8 cellular contexts compared by ENCODE assay signal in genomic region chr5:139711067-139711851, GRCh38.
DNase-seq lines count a peak whose midpoint lies in the region; ATAC-seq lines count a peak whose summit lies in the region.

No MANE protein-coding gene starts in this region.

- H3K4me3 ChIP-seq in trophoblast cell (ENCODE audit: low read depth, low read length): peak overlapping the region; percentile 54

- H2BK120ac ChIP-seq in trophoblast cell (ENCODE audit: insufficient read depth, low read length, poor library complexity): peak overlapping the region; percentile 91

- H3K79me1 ChIP-seq in trophoblast cell (ENCODE audit: low read length): peaks cover 49% of the 10 kb centered on the region

- no peak overlapping the region for H3K23ac ChIP-seq in trophoblast cell (ENCODE audit: low read length)

- H2BK5ac ChIP-seq in trophoblast cell (ENCODE audit: low read depth, low read length, poor library complexity): peak overlapping the region; percentile 87

- H4K91ac ChIP-seq in trophoblast cell (ENCODE audit: low read depth, low read length): peak overlapping the region; percentile 97

- H3K79me2 ChIP-seq in trophoblast cell (ENCODE audit: control insufficient read depth, insufficient read depth, low read length, poor library complexity): peaks cover 10% of the 10 kb centered on the region

- WGBS in trophoblast cell (ENCODE audit: extremely low coverage, insufficient coverage, insufficient read length): no CpG with 5 or more reads among the region's 65 CpGs

- intact Hi-C loops in Right ventricle myocardium superior (cut with DNase I): no loop called here

- peak overlapping the region; percentile 31 for H3K4ac ChIP-seq in trophoblast cell (ENCODE audit: low read depth, low read length)

- peaks cover 29 to 43% of the 10 kb centered on the region in 2 experiments for H3K4me1 ChIP-seq in trophoblast cell (ENCODE audit: control insufficient read depth in 1 of 2, insufficient read depth in 2 of 2, low read length in 2 of 2)

- no peaks in the 10 kb centered on the region for H3K36me3 ChIP-seq in trophoblast cell (ENCODE audit: control insufficient read depth in 1 of 2, insufficient read depth in 2 of 2, low read length in 2 of 2)

- peaks cover 3% of the 10 kb centered on the region for H3K27me3 ChIP-seq in trophoblast cell (ENCODE audit: insufficient read depth, low read length)

- H4K12ac ChIP-seq in trophoblast cell (ENCODE audit: low read depth, low read length): peak overlapping the region; percentile 66

- H3K4me2 ChIP-seq in trophoblast cell (ENCODE audit: low read length): peak overlapping the region; percentile 78

- peak overlapping the region; percentile 93 for H3K27ac ChIP-seq in trophoblast cell (ENCODE audit: low read depth, low read length)

- H3K14ac ChIP-seq in trophoblast cell (ENCODE audit: low read length): peak overlapping the region; percentile 79

- peak overlapping the region; percentile 48 for H2BK12ac ChIP-seq in trophoblast cell (ENCODE audit: low read length)

- peak overlapping the region; percentile 74 for H4K8ac ChIP-seq in trophoblast cell (ENCODE audit: low read depth, low read length)

- H3K18ac ChIP-seq in trophoblast cell (ENCODE audit: low read length): peak overlapping the region; percentile 61

- peak; percentile 92 for DNase-seq in Daoy (ENCODE audit: low read depth)
- peak; percentile 35 for DNase-seq in RPMI7951 (ENCODE audit: low read depth)
- peak; percentile 58 for DNase-seq in activated naive CD4-positive, alpha-beta T cell treated with anti-CD3 and anti-CD28 coated beads, Interleukin-2, amount 50 U/mL, for 16 hours
- peak; percentile 55 for DNase-seq in Right ventricle myocardium superior
- DNase-seq in trophoblast cell: peak in 1 of 2 donors; percentile 49

- H2AFZ ChIP-seq in trophoblast cell (ENCODE audit: insufficient read depth, low read length, poor library complexity): peak overlapping the region; percentile 67

- peak overlapping the region; percentile 47 for H3K9ac ChIP-seq in trophoblast cell (ENCODE audit: low read length)

- peak; percentile 36 for ATAC-seq in HG03432 (IDR thresholded peaks at IDR 0.05; ENCODE audit: unreplicated experiment)
- ATAC-seq in Right ventricle myocardium superior (ENCODE audit: poor library complexity): peak; percentile 46
- no peak for ATAC-seq in HG03520 (IDR thresholded peaks at IDR 0.05; ENCODE audit: unreplicated experiment)
- no peak for ATAC-seq in HG03139 (IDR thresholded peaks at IDR 0.05; ENCODE audit: unreplicated experiment)

- peak overlapping the region; percentile 7 for H2AK5ac ChIP-seq in trophoblast cell (ENCODE audit: low read length)

- H3K9me3 ChIP-seq in trophoblast cell (ENCODE audit: insufficient read depth, low read depth, low read length): peaks cover 2% of the 10 kb centered on the region

Comparison
In these comparisons a context has a peak if more than half of its experiments do, and no peak if none do; other contexts are left out.
1. ATAC-seq: peak in HG03432 (single experiment) and Right ventricle myocardium superior (single experiment); none in HG03520 (single experiment) and HG03139 (single experiment).